Comparison of ENCODE assay signal across 9 cellular contexts in genomic region chr22:39254789-39255298, GRCh38. TPM values are rescaled to one million over a fixed set of nuclear protein-coding genes. Genes with fewer than 3 reads are reported as not detected.
DNase-seq lines count a peak whose midpoint lies in the region; ATAC-seq, FAIRE-seq and TF ChIP-seq lines count a peak whose summit lies in the region.
"Had no signal": no experiment of that assay in that cellular context is flagged by ENCODE, and none has a peak within 500 bp of the region (broad histone marks: within the 10 kb centered on the region; RNA-seq: fewer than 3 reads in every experiment).

No MANE protein-coding gene starts in this region.

- H3K9me1 ChIP-seq in keratinocyte (ENCODE audit: control insufficient read depth, extremely low read depth, insufficient read depth, low read length) = no peaks in the 10 kb centered on the region

- peaks cover 14% of the 10 kb centered on the region for H3K27me3 ChIP-seq in keratinocyte (ENCODE audit: control insufficient read depth, extremely low read depth, insufficient read depth, low read length)

- no peaks in the 10 kb centered on the region for H3K36me3 Mint-ChIP-seq in activated naive CD8-positive, alpha-beta T cell treated with anti-CD3 and anti-CD28 coated beads, Interleukin-2, amount 50 U/mL, for 24 hours (ENCODE audit: low read depth)

- H3K4me3 Mint-ChIP-seq in activated naive CD8-positive, alpha-beta T cell treated with anti-CD3 and anti-CD28 coated beads, Interleukin-2, amount 50 U/mL, for 24 hours = peak overlapping the region; percentile 56

- H3K79me2 ChIP-seq in keratinocyte (ENCODE audit: control insufficient read depth, insufficient read depth, low read length) = no peaks in the 10 kb centered on the region

- H3K4me1 ChIP-seq in ES-I3 (ENCODE audit: insufficient read depth, low read length) = peaks cover 28% of the 10 kb centered on the region; the same call in 1 of the 2 replicates
- peaks cover 33% of the 10 kb centered on the region for H3K4me1 ChIP-seq in keratinocyte (ENCODE audit: control insufficient read depth, extremely low read depth, insufficient read depth, low read length)

- peaks cover 26% of the 10 kb centered on the region for H3K4me1 Mint-ChIP-seq in activated naive CD8-positive, alpha-beta T cell treated with anti-CD3 and anti-CD28 coated beads, Interleukin-2, amount 50 U/mL, for 24 hours

- peak overlapping the region; percentile 68 for H2AFZ ChIP-seq in keratinocyte (ENCODE audit: control insufficient read depth, low read length)

- dilution Hi-C loops in keratinocyte (cut with MboI; ENCODE audit: extremely low pct_ligation_motif_present, low sequenced_read_pairs) = no loop called here

- FAIRE-seq in HTR-8/SVneo (lab: Jason Lieb, UNC) (no peak), keratinocyte (lab: Jason Lieb, UNC) (peak; percentile 60), urothelium cell line (lab: Jason Lieb, UNC) (peak; percentile 56)

- H3K36me3 ChIP-seq in ES-I3 (ENCODE audit: insufficient read depth, low read length) (no peaks in the 10 kb centered on the region), keratinocyte (ENCODE audit: control insufficient read depth in 2 of 2, extremely low read depth in 1 of 2, insufficient read depth in 2 of 2, low read length in 2 of 2) (no peaks in the 10 kb centered on the region)

- H3K9me3 ChIP-seq in ES-I3 (ENCODE audit: control insufficient read depth, insufficient read depth, low read length) (no peaks in the 10 kb centered on the region), keratinocyte (ENCODE audit: control insufficient read depth, low read depth, low read length) (no peaks in the 10 kb centered on the region)

- peak overlapping the region; percentile 58 for H3K27ac ChIP-seq in keratinocyte (ENCODE audit: control insufficient read depth, insufficient read depth, low read length)
- H3K27ac ChIP-seq: HL-60 had no signal

- H3K9me3 Mint-ChIP-seq in activated naive CD8-positive, alpha-beta T cell treated with anti-CD3 and anti-CD28 coated beads, Interleukin-2, amount 50 U/mL, for 24 hours = no peaks in the 10 kb centered on the region

- H3K27me3 Mint-ChIP-seq in activated naive CD8-positive, alpha-beta T cell treated with anti-CD3 and anti-CD28 coated beads, Interleukin-2, amount 50 U/mL, for 24 hours = peaks cover 13% of the 10 kb centered on the region

- no peak for TF ChIP-seq CTCF in keratinocyte (optimal IDR thresholded peaks at IDR 0.05 in 1 of 3, IDR thresholded peaks at IDR 0.05 in 1 of 3, conservative IDR thresholded peaks at IDR 0.05 in 1 of 3; ENCODE audit: extremely low read depth in 1 of 3, insufficient read depth in 2 of 3, low read length in 3 of 3)

- peak overlapping the region; percentile 71 for H3K27ac Mint-ChIP-seq in activated naive CD8-positive, alpha-beta T cell treated with anti-CD3 and anti-CD28 coated beads, Interleukin-2, amount 50 U/mL, for 24 hours

- H3K4me3 ChIP-seq in keratinocyte (ENCODE audit: control insufficient read depth in 2 of 3, extremely low read depth in 1 of 3, insufficient read depth in 2 of 3, low read depth in 1 of 3, low read length in 3 of 3) = peak overlapping the region in 1 of 3 experiments; percentile 42

- no peaks in the 10 kb centered on the region for H4K20me1 ChIP-seq in keratinocyte (ENCODE audit: control insufficient read depth, extremely low read depth, insufficient read depth, low read length)

- peak overlapping the region; percentile 45 for H3K4me2 ChIP-seq in keratinocyte (ENCODE audit: control insufficient read depth, extremely low read depth, insufficient read depth, low read depth, low read length)

- peak; percentile 73 for ATAC-seq in activated naive CD8-positive, alpha-beta T cell treated with anti-CD3 and anti-CD28 coated beads, Interleukin-2, amount 50 U/mL, for 24 hours

- peak; percentile 65 for DNase-seq in HTR-8/SVneo (ENCODE audit: insufficient read length, low spot score)
- peak; percentile 52 for DNase-seq in activated naive CD8-positive, alpha-beta T cell treated with anti-CD3 and anti-CD28 coated beads, Interleukin-2, amount 50 U/mL, for 24 hours
- no peak for DNase-seq in keratinocyte (ENCODE audit: low read depth, low spot score)
- peak; percentile 82 for DNase-seq in urothelium cell line (ENCODE audit: low spot score)
- DNase-seq in ureter (ENCODE audit: low spot score) = no peak
- no peak for DNase-seq in OCI-M1 (lab: John Stamatoyannopoulos, UW)
- no peak for DNase-seq in NCI-H1417 treated with DMSO at 0.1 percent for 48 hours (lab: John Stamatoyannopoulos, UW)

- H3K9ac ChIP-seq in ES-I3 (ENCODE audit: low read depth, low read length) = peak overlapping the region; percentile 8; the same call in 1 of the 2 replicates
- H3K9ac ChIP-seq in keratinocyte (ENCODE audit: control insufficient read depth, extremely low read depth, insufficient read depth, low read length) = peak overlapping the region; percentile 78

RNA-seq across cellular contexts. Expression of gene PDGFB, which starts 10.1 kb away (rescaled TPM):
- 4.3 to 10.3 TPM (median 6.0 TPM) in 3 replicates for polyA plus RNA-seq in keratinocyte
- 4.1 TPM for polyA plus RNA-seq in keratinocyte (2011; ENCODE audit: low read depth)
- polyA plus RNA-seq in keratinocyte (2011; cell fraction: cytosol; rRNA removed) = 5.7 and 7.5 TPM in 2 replicates
- 13.7 and 15.8 TPM in 2 replicates for polyA plus RNA-seq in keratinocyte (2011; cell fraction: nucleus; rRNA removed)
- polyA plus RNA-seq in keratinocyte (2012; ENCODE audit: low replicate concordance) = 2.2 and 8.5 TPM in 2 replicates
- polyA minus RNA-seq in keratinocyte = 4.4 to 17.7 TPM (median 4.6 TPM) in 3 replicates
- 9.4 TPM for polyA minus RNA-seq in keratinocyte (2011; cell fraction: cytosol; rRNA and poly(A)+ RNA removed)
- polyA minus RNA-seq in keratinocyte (2011; cell fraction: nucleus; rRNA and poly(A)+ RNA removed) = 9.4 and 9.9 TPM in 2 replicates
- 5.9 TPM for total RNA-seq in ureter

Comparison
In these comparisons a context has a peak if more than half of its experiments do, and no peak if none do; other contexts are left out.
1. DNase-seq: peak in HTR-8/SVneo (single experiment), activated naive CD8-positive, alpha-beta T cell treated with anti-CD3 and anti-CD28 coated beads, Interleukin-2, amount 50 U/mL, for 24 hours (single experiment) and urothelium cell line (single experiment); none in keratinocyte (single experiment), ureter (single experiment), OCI-M1 (single experiment) and NCI-H1417 treated with DMSO at 0.1 percent for 48 hours (single experiment).